2 cellular contexts compared by ENCODE assay signal in the genomic region with DNA sequence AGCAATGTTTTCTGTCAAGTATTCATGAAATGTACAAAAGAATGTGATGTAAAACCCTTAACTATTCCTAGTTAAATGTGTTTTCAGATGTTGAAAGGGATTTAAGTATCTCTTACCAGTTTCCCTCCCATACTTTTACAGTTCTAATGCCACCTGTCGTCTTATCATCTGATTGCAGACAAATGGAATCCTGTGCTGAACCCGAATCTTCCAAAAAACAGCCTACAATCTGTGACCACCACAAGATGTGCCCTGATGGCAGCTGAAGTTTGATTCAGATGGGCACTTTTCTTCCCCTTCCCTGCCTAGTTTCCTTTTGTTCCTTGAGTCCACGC.
TF ChIP-seq lines count a peak whose summit lies in the region.

No MANE protein-coding gene starts in this region.

TF ChIP-seq in WTC11, 78 proteins besides CTCF, POLR2A, EP300 and RAD21 (continues in another document):
- TF ChIP-seq SP1 (CRISPR knock-in tag; conservative IDR thresholded peaks at IDR 0.05), result no peak
- TF ChIP-seq ZNF396 (CRISPR knock-in tag; IDR thresholded peaks at IDR 0.05; ENCODE audit: borderline replicate concordance), result no peak
- TF ChIP-seq, protein P1, sequence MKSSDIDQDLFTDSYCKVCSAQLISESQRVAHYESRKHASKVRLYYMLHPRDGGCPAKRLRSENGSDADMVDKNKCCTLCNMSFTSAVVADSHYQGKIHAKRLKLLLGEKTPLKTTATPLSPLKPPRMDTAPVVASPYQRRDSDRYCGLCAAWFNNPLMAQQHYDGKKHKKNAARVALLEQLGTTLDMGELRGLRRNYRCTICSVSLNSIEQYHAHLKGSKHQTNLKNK (CRISPR knock-in tag; IDR thresholded peaks at IDR 0.05), result no peak
- no peak for TF ChIP-seq ETV6 (CRISPR knock-in tag; IDR thresholded peaks at IDR 0.05)
- TF ChIP-seq, protein P2, sequence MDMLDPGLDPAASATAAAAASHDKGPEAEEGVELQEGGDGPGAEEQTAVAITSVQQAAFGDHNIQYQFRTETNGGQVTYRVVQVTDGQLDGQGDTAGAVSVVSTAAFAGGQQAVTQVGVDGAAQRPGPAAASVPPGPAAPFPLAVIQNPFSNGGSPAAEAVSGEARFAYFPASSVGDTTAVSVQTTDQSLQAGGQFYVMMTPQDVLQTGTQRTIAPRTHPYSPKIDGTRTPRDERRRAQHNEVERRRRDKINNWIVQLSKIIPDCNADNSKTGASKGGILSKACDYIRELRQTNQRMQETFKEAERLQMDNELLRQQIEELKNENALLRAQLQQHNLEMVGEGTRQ (CRISPR knock-in tag; IDR thresholded peaks at IDR 0.05), result no peak
- TF ChIP-seq ESRRA (CRISPR knock-in tag; IDR thresholded peaks at IDR 0.05; ENCODE audit: borderline replicate concordance), result no peak
- no peak for TF ChIP-seq ZNF423 (CRISPR knock-in tag; IDR thresholded peaks at IDR 0.05)
- no peak for TF ChIP-seq TEAD1 (CRISPR knock-in tag; IDR thresholded peaks at IDR 0.05)
- TF ChIP-seq, protein P3, sequence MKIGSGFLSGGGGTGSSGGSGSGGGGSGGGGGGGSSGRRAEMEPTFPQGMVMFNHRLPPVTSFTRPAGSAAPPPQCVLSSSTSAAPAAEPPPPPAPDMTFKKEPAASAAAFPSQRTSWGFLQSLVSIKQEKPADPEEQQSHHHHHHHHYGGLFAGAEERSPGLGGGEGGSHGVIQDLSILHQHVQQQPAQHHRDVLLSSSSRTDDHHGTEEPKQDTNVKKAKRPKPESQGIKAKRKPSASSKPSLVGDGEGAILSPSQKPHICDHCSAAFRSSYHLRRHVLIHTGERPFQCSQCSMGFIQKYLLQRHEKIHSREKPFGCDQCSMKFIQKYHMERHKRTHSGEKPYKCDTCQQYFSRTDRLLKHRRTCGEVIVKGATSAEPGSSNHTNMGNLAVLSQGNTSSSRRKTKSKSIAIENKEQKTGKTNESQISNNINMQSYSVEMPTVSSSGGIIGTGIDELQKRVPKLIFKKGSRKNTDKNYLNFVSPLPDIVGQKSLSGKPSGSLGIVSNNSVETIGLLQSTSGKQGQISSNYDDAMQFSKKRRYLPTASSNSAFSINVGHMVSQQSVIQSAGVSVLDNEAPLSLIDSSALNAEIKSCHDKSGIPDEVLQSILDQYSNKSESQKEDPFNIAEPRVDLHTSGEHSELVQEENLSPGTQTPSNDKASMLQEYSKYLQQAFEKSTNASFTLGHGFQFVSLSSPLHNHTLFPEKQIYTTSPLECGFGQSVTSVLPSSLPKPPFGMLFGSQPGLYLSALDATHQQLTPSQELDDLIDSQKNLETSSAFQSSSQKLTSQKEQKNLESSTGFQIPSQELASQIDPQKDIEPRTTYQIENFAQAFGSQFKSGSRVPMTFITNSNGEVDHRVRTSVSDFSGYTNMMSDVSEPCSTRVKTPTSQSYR (CRISPR knock-in tag; IDR thresholded peaks at IDR 0.05), result no peak
- TF ChIP-seq, protein P4, sequence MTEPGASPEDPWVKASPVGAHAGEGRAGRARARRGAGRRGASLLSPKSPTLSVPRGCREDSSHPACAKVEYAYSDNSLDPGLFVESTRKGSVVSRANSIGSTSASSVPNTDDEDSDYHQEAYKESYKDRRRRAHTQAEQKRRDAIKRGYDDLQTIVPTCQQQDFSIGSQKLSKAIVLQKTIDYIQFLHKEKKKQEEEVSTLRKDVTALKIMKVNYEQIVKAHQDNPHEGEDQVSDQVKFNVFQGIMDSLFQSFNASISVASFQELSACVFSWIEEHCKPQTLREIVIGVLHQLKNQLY (CRISPR knock-in tag; IDR thresholded peaks at IDR 0.05), result no peak
- no peak for TF ChIP-seq ZNF317 (CRISPR knock-in tag; IDR thresholded peaks at IDR 0.05; ENCODE audit: borderline replicate concordance, low read depth)
- TF ChIP-seq, protein P5, sequence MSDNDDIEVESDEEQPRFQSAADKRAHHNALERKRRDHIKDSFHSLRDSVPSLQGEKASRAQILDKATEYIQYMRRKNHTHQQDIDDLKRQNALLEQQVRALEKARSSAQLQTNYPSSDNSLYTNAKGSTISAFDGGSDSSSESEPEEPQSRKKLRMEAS (CRISPR knock-in tag; IDR thresholded peaks at IDR 0.05), result no peak
- TF ChIP-seq, protein P6, sequence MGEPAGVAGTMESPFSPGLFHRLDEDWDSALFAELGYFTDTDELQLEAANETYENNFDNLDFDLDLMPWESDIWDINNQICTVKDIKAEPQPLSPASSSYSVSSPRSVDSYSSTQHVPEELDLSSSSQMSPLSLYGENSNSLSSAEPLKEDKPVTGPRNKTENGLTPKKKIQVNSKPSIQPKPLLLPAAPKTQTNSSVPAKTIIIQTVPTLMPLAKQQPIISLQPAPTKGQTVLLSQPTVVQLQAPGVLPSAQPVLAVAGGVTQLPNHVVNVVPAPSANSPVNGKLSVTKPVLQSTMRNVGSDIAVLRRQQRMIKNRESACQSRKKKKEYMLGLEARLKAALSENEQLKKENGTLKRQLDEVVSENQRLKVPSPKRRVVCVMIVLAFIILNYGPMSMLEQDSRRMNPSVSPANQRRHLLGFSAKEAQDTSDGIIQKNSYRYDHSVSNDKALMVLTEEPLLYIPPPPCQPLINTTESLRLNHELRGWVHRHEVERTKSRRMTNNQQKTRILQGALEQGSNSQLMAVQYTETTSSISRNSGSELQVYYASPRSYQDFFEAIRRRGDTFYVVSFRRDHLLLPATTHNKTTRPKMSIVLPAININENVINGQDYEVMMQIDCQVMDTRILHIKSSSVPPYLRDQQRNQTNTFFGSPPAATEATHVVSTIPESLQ (CRISPR knock-in tag; IDR thresholded peaks at IDR 0.05), result no peak
- TF ChIP-seq, protein P7, sequence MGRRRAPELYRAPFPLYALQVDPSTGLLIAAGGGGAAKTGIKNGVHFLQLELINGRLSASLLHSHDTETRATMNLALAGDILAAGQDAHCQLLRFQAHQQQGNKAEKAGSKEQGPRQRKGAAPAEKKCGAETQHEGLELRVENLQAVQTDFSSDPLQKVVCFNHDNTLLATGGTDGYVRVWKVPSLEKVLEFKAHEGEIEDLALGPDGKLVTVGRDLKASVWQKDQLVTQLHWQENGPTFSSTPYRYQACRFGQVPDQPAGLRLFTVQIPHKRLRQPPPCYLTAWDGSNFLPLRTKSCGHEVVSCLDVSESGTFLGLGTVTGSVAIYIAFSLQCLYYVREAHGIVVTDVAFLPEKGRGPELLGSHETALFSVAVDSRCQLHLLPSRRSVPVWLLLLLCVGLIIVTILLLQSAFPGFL (CRISPR knock-in tag; IDR thresholded peaks at IDR 0.05; ENCODE audit: borderline replicate concordance), result no peak
- TF ChIP-seq JAZF1 (CRISPR knock-in tag; IDR thresholded peaks at IDR 0.05), result no peak
- TF ChIP-seq, protein P8, sequence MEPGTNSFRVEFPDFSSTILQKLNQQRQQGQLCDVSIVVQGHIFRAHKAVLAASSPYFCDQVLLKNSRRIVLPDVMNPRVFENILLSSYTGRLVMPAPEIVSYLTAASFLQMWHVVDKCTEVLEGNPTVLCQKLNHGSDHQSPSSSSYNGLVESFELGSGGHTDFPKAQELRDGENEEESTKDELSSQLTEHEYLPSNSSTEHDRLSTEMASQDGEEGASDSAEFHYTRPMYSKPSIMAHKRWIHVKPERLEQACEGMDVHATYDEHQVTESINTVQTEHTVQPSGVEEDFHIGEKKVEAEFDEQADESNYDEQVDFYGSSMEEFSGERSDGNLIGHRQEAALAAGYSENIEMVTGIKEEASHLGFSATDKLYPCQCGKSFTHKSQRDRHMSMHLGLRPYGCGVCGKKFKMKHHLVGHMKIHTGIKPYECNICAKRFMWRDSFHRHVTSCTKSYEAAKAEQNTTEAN (CRISPR knock-in tag; IDR thresholded peaks at IDR 0.05), result no peak

TF ChIP-seq in endothelial cell of umbilical vein, 7 proteins besides CTCF, POLR2A, EP300 and RAD21:
- no peak for TF ChIP-seq POLR2AphosphoS5 (IDR thresholded peaks at IDR 0.05; ENCODE audit: insufficient read depth, low read depth, low read length)
- TF ChIP-seq FOS (IDR thresholded peaks at IDR 0.05; ENCODE audit: borderline replicate concordance, insufficient read depth, low read length), result no peak
- no peak for TF ChIP-seq MYC (IDR thresholded peaks at IDR 0.05; ENCODE audit: low read depth, low read length)
- TF ChIP-seq, protein P5 (IDR thresholded peaks at IDR 0.05; ENCODE audit: insufficient read depth, insufficient read length), result no peak
- no peak for TF ChIP-seq EZH2 (IDR thresholded peaks at IDR 0.05; ENCODE audit: borderline replicate concordance, low read depth, low read length, severe bottlenecking)
